ENCODE assay signal across 1 cellular context in the genomic region with DNA sequence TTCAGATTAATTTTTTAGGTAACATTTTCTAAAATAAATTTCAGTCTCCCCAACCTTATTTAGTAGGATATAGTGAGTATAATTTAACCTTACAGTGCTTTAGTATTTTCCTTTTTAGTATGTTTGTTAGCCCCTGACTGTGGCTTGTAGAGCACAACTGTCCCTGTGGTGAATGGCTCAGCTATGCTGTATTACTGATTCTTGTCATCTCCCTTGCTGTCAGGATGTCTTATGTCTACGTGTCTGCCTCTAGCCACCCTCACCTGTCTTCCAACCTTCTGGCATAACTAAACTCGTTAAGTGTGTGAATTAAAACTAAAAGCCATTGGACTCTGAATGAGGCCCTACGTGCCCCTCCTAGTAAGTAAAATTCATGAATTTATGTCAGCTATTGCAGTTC.
TF ChIP-seq lines count a peak whose summit lies in the region.

No MANE protein-coding gene starts in this region.

TF ChIP-seq in K562, 482 proteins besides CTCF, POLR2A, EP300 and RAD21 (continued from another document):
- TF ChIP-seq, protein P1, sequence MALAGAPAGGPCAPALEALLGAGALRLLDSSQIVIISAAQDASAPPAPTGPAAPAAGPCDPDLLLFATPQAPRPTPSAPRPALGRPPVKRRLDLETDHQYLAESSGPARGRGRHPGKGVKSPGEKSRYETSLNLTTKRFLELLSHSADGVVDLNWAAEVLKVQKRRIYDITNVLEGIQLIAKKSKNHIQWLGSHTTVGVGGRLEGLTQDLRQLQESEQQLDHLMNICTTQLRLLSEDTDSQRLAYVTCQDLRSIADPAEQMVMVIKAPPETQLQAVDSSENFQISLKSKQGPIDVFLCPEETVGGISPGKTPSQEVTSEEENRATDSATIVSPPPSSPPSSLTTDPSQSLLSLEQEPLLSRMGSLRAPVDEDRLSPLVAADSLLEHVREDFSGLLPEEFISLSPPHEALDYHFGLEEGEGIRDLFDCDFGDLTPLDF (CRISPR knock-in tag; IDR thresholded peaks at IDR 0.05) = no peak
- TF ChIP-seq, protein P2, sequence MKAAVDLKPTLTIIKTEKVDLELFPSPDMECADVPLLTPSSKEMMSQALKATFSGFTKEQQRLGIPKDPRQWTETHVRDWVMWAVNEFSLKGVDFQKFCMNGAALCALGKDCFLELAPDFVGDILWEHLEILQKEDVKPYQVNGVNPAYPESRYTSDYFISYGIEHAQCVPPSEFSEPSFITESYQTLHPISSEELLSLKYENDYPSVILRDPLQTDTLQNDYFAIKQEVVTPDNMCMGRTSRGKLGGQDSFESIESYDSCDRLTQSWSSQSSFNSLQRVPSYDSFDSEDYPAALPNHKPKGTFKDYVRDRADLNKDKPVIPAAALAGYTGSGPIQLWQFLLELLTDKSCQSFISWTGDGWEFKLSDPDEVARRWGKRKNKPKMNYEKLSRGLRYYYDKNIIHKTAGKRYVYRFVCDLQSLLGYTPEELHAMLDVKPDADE (conservative IDR thresholded peaks at IDR 0.05; ENCODE audit: control insufficient read depth, low read depth, low read length) = no peak
- TF ChIP-seq ZFP30 (CRISPR knock-in tag; IDR thresholded peaks at IDR 0.05; ENCODE audit: borderline replicate concordance) = no peak
- no peak for TF ChIP-seq EP400 (IDR thresholded peaks at IDR 0.05)
- TF ChIP-seq NFATC3 (IDR thresholded peaks at IDR 0.05) = no peak
- TF ChIP-seq ZNF146 (CRISPR knock-in tag; IDR thresholded peaks at IDR 0.05; ENCODE audit: unreplicated experiment) = no peak
- no peak for TF ChIP-seq TAF1 (IDR thresholded peaks at IDR 0.05; ENCODE audit: control insufficient read depth, extremely low read depth, insufficient read depth, low read length, severe bottlenecking)
- TF ChIP-seq, protein P3, sequence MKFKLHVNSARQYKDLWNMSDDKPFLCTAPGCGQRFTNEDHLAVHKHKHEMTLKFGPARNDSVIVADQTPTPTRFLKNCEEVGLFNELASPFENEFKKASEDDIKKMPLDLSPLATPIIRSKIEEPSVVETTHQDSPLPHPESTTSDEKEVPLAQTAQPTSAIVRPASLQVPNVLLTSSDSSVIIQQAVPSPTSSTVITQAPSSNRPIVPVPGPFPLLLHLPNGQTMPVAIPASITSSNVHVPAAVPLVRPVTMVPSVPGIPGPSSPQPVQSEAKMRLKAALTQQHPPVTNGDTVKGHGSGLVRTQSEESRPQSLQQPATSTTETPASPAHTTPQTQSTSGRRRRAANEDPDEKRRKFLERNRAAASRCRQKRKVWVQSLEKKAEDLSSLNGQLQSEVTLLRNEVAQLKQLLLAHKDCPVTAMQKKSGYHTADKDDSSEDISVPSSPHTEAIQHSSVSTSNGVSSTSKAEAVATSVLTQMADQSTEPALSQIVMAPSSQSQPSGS (CRISPR knock-in tag; IDR thresholded peaks at IDR 0.05) = no peak
- no peak for TF ChIP-seq ELF1 (tag; IDR thresholded peaks at IDR 0.05)
- TF ChIP-seq, protein P4, sequence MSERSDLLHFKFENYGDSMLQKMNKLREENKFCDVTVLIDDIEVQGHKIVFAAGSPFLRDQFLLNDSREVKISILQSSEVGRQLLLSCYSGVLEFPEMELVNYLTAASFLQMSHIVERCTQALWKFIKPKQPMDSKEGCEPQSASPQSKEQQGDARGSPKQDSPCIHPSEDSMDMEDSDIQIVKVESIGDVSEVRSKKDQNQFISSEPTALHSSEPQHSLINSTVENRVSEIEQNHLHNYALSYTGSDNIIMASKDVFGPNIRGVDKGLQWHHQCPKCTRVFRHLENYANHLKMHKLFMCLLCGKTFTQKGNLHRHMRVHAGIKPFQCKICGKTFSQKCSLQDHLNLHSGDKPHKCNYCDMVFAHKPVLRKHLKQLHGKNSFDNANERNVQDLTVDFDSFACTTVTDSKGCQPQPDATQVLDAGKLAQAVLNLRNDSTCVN (CRISPR knock-in tag; IDR thresholded peaks at IDR 0.05) = no peak
- TF ChIP-seq HNRNPUL1 (IDR thresholded peaks at IDR 0.05; ENCODE audit: low read length) = no peak
- no peak for TF ChIP-seq GATAD2B (IDR thresholded peaks at IDR 0.05; ENCODE audit: borderline replicate concordance)
- TF ChIP-seq MAZ (CRISPR knock-in tag; conservative IDR thresholded peaks at IDR 0.05 in 1 of 2, IDR thresholded peaks at IDR 0.05 in 1 of 2) = no peak
